8 cellular contexts compared by ENCODE assay signal in the genomic region with DNA sequence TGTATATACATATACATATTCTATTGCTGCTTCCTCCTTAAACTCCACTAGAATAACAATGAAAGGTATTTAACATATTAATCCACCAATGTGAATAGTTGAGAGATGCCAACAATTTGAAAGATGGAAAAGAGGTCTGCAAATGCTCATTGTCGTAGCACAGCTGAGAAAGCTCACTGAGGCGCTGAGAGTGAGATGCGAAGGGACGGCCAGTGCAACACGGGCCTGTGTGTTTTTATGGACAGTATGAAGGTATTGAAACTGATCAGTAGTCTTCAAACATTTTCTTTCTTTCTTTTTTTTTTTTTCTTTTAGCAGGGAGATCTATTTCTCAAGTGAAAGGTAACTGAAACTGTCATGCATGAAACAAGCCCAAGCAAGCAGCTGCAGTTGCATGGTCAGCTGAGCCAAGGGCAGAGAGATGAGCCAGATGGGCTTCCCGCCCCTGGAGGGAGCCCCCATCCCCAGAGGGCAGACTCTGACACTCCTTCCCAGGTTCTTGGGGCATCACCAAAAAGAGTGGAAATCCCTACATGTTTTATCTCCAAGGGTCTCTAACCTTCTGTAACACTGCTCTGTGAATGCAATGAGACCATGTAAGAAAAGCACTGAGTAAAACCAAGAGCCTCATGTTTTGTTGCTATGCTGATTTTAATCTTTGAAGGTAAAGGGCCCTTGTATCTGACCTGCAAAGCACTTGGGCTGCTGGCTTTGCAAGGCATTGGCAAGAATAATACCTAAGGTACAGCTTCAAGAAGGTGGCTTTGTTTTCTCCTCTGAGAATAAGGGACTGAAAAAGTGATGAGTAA. TPM values are rescaled to one million over a fixed set of nuclear protein-coding genes. Genes with fewer than 3 reads are reported as not detected.
DNase-seq lines count a peak whose midpoint lies in the region; ATAC-seq, FAIRE-seq and TF ChIP-seq lines count a peak whose summit lies in the region.

No MANE protein-coding gene starts in this region.

- peaks cover 31% of the 10 kb centered on the region for H3K4me1 ChIP-seq in GM12878 (ENCODE audit: control insufficient read depth, insufficient read depth, low read length)

- SMC1A ChIA-PET in GM12878 (lab: Charles Lee; ENCODE audit: uncharacterized antibody, unreplicated experiment) = interaction anchor here (0.7 to 1.3 kb wide), 2 partner anchors 35 to 1937 kb away, joined by 3 to 4 read pairs; no protein-coding TSS in a partner anchor

- no peaks in the 10 kb centered on the region for H3K27me3 ChIP-seq in GM12878 (replicated peaks in 1 of 2; ENCODE audit: control insufficient read depth in 2 of 2, insufficient read depth in 2 of 2, low read length in 1 of 2)

- no peak overlapping the region for H3K4me3 ChIP-seq in GM12865 (ENCODE audit: low read depth, low read length)
- H3K4me3 ChIP-seq in GM12878 = peak overlapping the region; percentile 11; the same call in 1 of the 2 replicates

- H3K79me2 ChIP-seq in GM12878 (ENCODE audit: control insufficient read depth, insufficient read depth, low read length) = no peaks in the 10 kb centered on the region

- RAD21 ChIA-PET in GM12878 (lab: Charles Lee; ENCODE audit: unreplicated experiment) = interaction anchor here (0.7 kb wide), 1 partner anchor 18 kb away, joined by 4 read pairs; no protein-coding TSS in a partner anchor

- DNase-seq in GM12865 (ENCODE audit: low read depth) (peak; percentile 71), GM12878 (ENCODE audit: low read depth, low spot score) (peak; percentile 38), GOT3 (lab: John Stamatoyannopoulos, UW) (no peak), NOMO-1 treated with dmso at 0.1 percent for 144 hours (lab: John Stamatoyannopoulos, UW; ENCODE audit: unreplicated experiment) (no peak), midbrain (lab: John Stamatoyannopoulos, UW) (no peak), NCI-H1092 (lab: John Stamatoyannopoulos, UW) (no peak)

- in situ Hi-C loops in GM12878 (cut with MboI) = no loop called here

- FAIRE-seq in GM12878 (lab: Jason Lieb, UNC) = peak; percentile 44

- no peaks in the 10 kb centered on the region for H3K36me3 ChIP-seq in GM12878 (ENCODE audit: control insufficient read depth in 2 of 2, insufficient read depth in 2 of 2, low read length in 1 of 2)

- TF ChIP-seq POLR2A in GM12878 (IDR thresholded peaks at IDR 0.05; ENCODE audit: low read depth, low read length) = no peak

- no peaks in the 10 kb centered on the region for H4K20me1 ChIP-seq in GM12878 (ENCODE audit: control insufficient read depth, insufficient read depth)

- no peaks in the 10 kb centered on the region for H3K9me3 ChIP-seq in GM12878 (replicated peaks; ENCODE audit: control insufficient read depth, insufficient read depth, low read length)

- TF ChIP-seq RAD21 in GM12878 (IDR thresholded peaks at IDR 0.05; ENCODE audit: insufficient read depth, low read depth, low read length) = no peak

- peak; percentile 73 for ATAC-seq in GM19438 (IDR thresholded peaks at IDR 0.05; ENCODE audit: low read depth, unreplicated experiment)
- ATAC-seq in HG03066 (IDR thresholded peaks at IDR 0.05; ENCODE audit: low read depth, unreplicated experiment) = peak; percentile 66
- peak; percentile 81 for ATAC-seq in GM12878

- H3K4me2 ChIP-seq in GM12878 (ENCODE audit: control insufficient read depth, insufficient read depth) = peak overlapping the region; percentile 28

- BruUV-seq in GM12878 (replicated peaks; lab: Mats Ljungman, UMichigan) = no TSS peak

- 28% methylated on average over 6 of the region's 6 CpGs for whole genome bisulfite sequencing in GM12878 (ENCODE audit: insufficient coverage, insufficient replicate concordance, low lambda C conversion rate, missing lambda C conversion rate)

- no peak for TF ChIP-seq CTCF in GM12865 (IDR thresholded peaks at IDR 0.05; ENCODE audit: insufficient read depth, low read depth, low read length, missing control alignments)
- no peak for TF ChIP-seq CTCF in GM12878 (IDR thresholded peaks at IDR 0.05 in 2 of 3, conservative IDR thresholded peaks at IDR 0.05 in 1 of 3; ENCODE audit: control insufficient read depth in 2 of 3, extremely low read depth in 1 of 3, insufficient read depth in 1 of 3, low read depth in 3 of 3, low read length in 3 of 3)

- 0 out of 2 replicates have a peak overlapping the region, but pooled peaks have one; percentile 7 for H3K9ac ChIP-seq in GM12878 (ENCODE audit: control insufficient read depth, insufficient read depth, low read length)

- intact Hi-C loops in GM12878 (cut with micrococcal nuclease; ENCODE audit: unreplicated experiment) = no loop called here

- H2AFZ ChIP-seq in GM12878 (ENCODE audit: control insufficient read depth, low read depth, low read length) = peak overlapping the region; percentile 30; the same call in 1 of the 2 replicates

- CTCF ChIA-PET in GM12878 (lab: Yijun Ruan, JAX) = interaction anchor here (0.8 to 1.0 kb wide), 2 partner anchors 12 to 508 kb away, joined by 3 read pairs; no protein-coding TSS in a partner anchor

- H3K27ac ChIP-seq in GM12878 (ENCODE audit: control insufficient read depth, insufficient read depth) = peak overlapping the region; percentile 72

- TF ChIP-seq EP300 in GM12878 (IDR thresholded peaks at IDR 0.05; ENCODE audit: borderline replicate concordance in 1 of 2, control insufficient read depth in 1 of 2, low read depth in 2 of 2, low read length in 2 of 2) = no peak

- POLR2A ChIA-PET in GM12878 (lab: Charles Lee) = no interaction called here

TF ChIP-seq in GM12878, 131 proteins besides CTCF, POLR2A, EP300 and RAD21 (continues in another document):
- TF ChIP-seq ZNF622 (IDR thresholded peaks at IDR 0.05) = no peak
- no peak for TF ChIP-seq DPF2 (IDR thresholded peaks at IDR 0.05)
- TF ChIP-seq, protein P1, sequence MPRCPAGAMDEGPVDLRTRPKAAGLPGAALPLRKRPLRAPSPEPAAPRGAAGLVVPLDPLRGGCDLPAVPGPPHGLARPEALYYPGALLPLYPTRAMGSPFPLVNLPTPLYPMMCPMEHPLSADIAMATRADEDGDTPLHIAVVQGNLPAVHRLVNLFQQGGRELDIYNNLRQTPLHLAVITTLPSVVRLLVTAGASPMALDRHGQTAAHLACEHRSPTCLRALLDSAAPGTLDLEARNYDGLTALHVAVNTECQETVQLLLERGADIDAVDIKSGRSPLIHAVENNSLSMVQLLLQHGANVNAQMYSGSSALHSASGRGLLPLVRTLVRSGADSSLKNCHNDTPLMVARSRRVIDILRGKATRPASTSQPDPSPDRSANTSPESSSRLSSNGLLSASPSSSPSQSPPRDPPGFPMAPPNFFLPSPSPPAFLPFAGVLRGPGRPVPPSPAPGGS (IDR thresholded peaks at IDR 0.05; ENCODE audit: borderline replicate concordance, insufficient read depth, low read depth, low read length, poor library complexity, severe bottlenecking) = no peak
- peak; percentile 44; the same call in 1 of the 2 replicates for TF ChIP-seq CBX5 (IDR thresholded peaks at IDR 0.05; ENCODE audit: low read depth)
- peak; percentile 74; the same call in 1 of the 2 replicates for TF ChIP-seq TCF3 (IDR thresholded peaks at IDR 0.05; ENCODE audit: borderline replicate concordance, insufficient read depth, low read depth, low read length)
- TF ChIP-seq NFYA (IDR thresholded peaks at IDR 0.05; ENCODE audit: borderline replicate concordance, low read depth, low read length) = no peak
- no peak for TF ChIP-seq BRCA1 (IDR thresholded peaks at IDR 0.05; ENCODE audit: low read depth, low read length)
- no peak for TF ChIP-seq YY1 (IDR thresholded peaks at IDR 0.05; ENCODE audit: low read depth, low read length)
- TF ChIP-seq PAX5 (IDR thresholded peaks at IDR 0.05; ENCODE audit: borderline replicate concordance, low read depth, low read length) = peak; percentile 62; the same call in 1 of the 2 replicates
- no peak for TF ChIP-seq ZNF217 (IDR thresholded peaks at IDR 0.05)
- 0 out of 2 replicates have a peak, but pooled peaks have one; percentile 42 for TF ChIP-seq RFX5 (IDR thresholded peaks at IDR 0.05; ENCODE audit: low read depth, low read length)
- TF ChIP-seq HDAC6 (IDR thresholded peaks at IDR 0.05; ENCODE audit: unreplicated experiment) = no peak
- TF ChIP-seq PML (IDR thresholded peaks at IDR 0.05; ENCODE audit: low read length) = no peak
- TF ChIP-seq EED (IDR thresholded peaks at IDR 0.05; ENCODE audit: low read depth) = peak; percentile 62
- TF ChIP-seq NFIC (IDR thresholded peaks at IDR 0.05; ENCODE audit: low read depth, low read length) = peak; percentile 45; the same call in 1 of the 2 replicates
- TF ChIP-seq TCF7 (IDR thresholded peaks at IDR 0.05; ENCODE audit: borderline replicate concordance) = no peak
- no peak for TF ChIP-seq POU2F2 (IDR thresholded peaks at IDR 0.05; ENCODE audit: borderline replicate concordance, low read depth, low read length)

RNA-seq across cellular contexts. Expression of a gene that starts 41.4 kb away (rescaled TPM):
- total RNA-seq in GM12878 (2013; cell fraction: nucleolus; rRNA removed) = not detected in 2 replicates
- 0.11 and 0.34 TPM in 2 replicates for total RNA-seq in GM12878 (2014; rRNA removed)
- 0.04 and 0.09 TPM in 2 replicates for total RNA-seq in GM12878 (2014; rRNA removed; fragmentation: Illumina TruSeq; extraction: Trizol)
- total RNA-seq in GM12878 (2021) = 0.18 and 0.80 TPM in 2 replicates
- polyA plus RNA-seq in GM12878 (2011; ENCODE audit: low read depth) = not detected
- 0.42 and 0.65 TPM in 2 replicates for polyA plus RNA-seq in GM12878 (2011; rRNA removed)
- polyA plus RNA-seq in GM12878 (2011; cell fraction: cytosol; rRNA removed) = 0.69 and 2.3 TPM in 2 replicates
- polyA plus RNA-seq in GM12878 (2011; cell fraction: nucleus; rRNA removed) = 2.6 and 3.2 TPM in 2 replicates
- 0.08 and 0.41 TPM in 2 replicates for polyA plus RNA-seq in GM12878 (2012)
- polyA plus RNA-seq in GM12878 (2014; fragmentation: Illumina TruSeq; extraction: Trizol) = 0.02 and 0.03 TPM in 2 replicates
- under 1 TPM; 0.03 to 0.05 TPM for polyA plus RNA-seq in GM12878 (2014; fragmentation: Nextera tagmentation; extraction: Ambion mirVana)
- 0.12 and 0.22 TPM in 2 replicates for polyA plus RNA-seq in GM12878 (2014; rRNA removed)
- polyA plus RNA-seq in GM12878 (2016; fragmentation: Nextera tagmentation; extraction: Ambion mirVana) = under 1 TPM; 0.15 to 0.35 TPM
- polyA minus RNA-seq in GM12878 (2011; rRNA and poly(A)+ RNA removed) = 0.80 and 1.0 TPM in 2 replicates
- polyA minus RNA-seq in GM12878 (2011; cell fraction: cytosol; rRNA and poly(A)+ RNA removed) = 1.3 and 3.0 TPM in 2 replicates
- 0.73 and 2.4 TPM in 2 replicates for polyA minus RNA-seq in GM12878 (2011; cell fraction: nucleus; rRNA and poly(A)+ RNA removed)

Comparison
In these comparisons a context has a peak if more than half of its experiments do, and no peak if none do; other contexts are left out.
1. DNase-seq: peak in GM12865 (single experiment) and GM12878 (single experiment); none in GOT3 (single experiment), NOMO-1 treated with dmso at 0.1 percent for 144 hours (single experiment), midbrain (single experiment) and NCI-H1092 (single experiment).
2. Peak in every context shown above with its lines, with median percentiles within 50 percentile points of each other: ATAC-seq.